24 cellular contexts compared by ENCODE assay signal in the genomic region with DNA sequence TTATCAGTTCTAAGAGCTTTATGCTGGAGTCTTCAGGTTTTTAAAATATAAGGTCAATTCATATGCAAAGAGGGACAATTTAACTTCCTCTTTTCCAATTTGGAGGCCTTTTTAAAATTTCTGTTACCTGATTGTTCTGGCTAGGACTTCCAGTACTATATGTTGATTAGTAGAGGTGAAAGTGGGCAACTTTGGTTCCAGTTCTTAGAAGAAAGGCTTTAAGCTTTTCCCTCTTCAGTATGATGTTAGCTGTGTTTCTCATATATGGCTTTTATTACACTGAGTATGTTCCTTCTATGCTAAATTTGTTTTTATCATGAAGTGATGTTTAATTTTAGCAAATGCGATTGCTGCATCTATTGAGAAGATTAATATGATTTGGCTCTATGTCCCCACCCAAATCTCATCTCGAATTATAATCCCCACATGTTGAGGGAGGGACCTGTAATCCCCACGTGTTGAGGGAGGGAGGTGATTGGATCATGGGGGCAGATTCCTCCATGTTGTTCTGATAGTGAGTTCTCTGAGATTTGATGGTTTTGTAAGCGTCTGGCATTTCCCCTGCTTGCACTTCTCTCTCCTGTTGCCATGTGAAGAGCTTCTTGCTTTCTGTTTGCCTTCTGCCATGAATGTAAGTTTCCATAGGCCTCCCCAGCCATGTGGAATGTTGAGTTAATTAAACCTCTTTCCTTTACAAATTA.
"Had no signal": no experiment of that assay in that cellular context is flagged by ENCODE, and none has a peak within 500 bp of the region (broad histone marks: within the 10 kb centered on the region; RNA-seq: fewer than 3 reads in every experiment).

No MANE protein-coding gene starts in this region.

- DNase-seq: activated B cell treated with CpG ODN at 0.5 μM for 24 hours; activated CD4-positive, alpha-beta memory T cell treated with anti-CD3 and anti-CD28 coated beads for 36 hours; activated CD4-positive, alpha-beta T cell treated with anti-CD3 and anti-CD28 coated beads, Interleukin-2, amount 10 ng/mL, durations not matched to agents 7 days and 5 days; activated CD8-positive, alpha-beta memory T cell treated with anti-CD3 and anti-CD28 coated beads for 24 hours; activated effector memory CD4-positive, alpha-beta T cell treated with anti-CD3 and anti-CD28 coated beads, Interleukin-2, amount 50 U/mL, for 16 hours; activated naive CD4-positive, alpha-beta T cell treated with Interleukin-2 at 50 U/mL for 16 hours; activated naive CD8-positive, alpha-beta T cell treated with anti-CD3 and anti-CD28 coated beads, Interleukin-2, amount 50 U/mL, for 24 hours; activated T-cell treated with anti-CD3 and anti-CD28 coated beads, Interleukin-2, amount 50 U/mL, for 4 hours; amniotic stem cell; body of pancreas; central memory CD4-positive, alpha-beta T cell; MM.1S; NCI-H1105; NCI-H1436; NCI-H1694 treated with DMSO at 0.1 percent for 48 hours; NCI-H2029 treated with DMSO at 0.1 percent for 48 hours; NCI-H510A treated with DMSO at 0.1 percent for 48 hours; NCI-H69; NK-92 treated with Interleukin-12 subunit alpha and Interleukin-12 subunit beta, amount 100 ng/mL, for 24 hours; T-cell; T-helper 2 cell; T1000 had no signal

- H3K36me3 Mint-ChIP-seq: T-cell had no signal

- H3K27me3 Mint-ChIP-seq: activated B cell treated with CpG ODN at 0.5 μM for 24 hours; activated CD4-positive, alpha-beta memory T cell treated with anti-CD3 and anti-CD28 coated beads for 36 hours; activated naive CD8-positive, alpha-beta T cell treated with anti-CD3 and anti-CD28 coated beads, Interleukin-2, amount 50 U/mL, for 24 hours; T-cell had no signal

- H3K27ac Mint-ChIP-seq: activated B cell treated with CpG ODN at 0.5 μM for 24 hours; activated CD4-positive, alpha-beta memory T cell treated with anti-CD3 and anti-CD28 coated beads for 36 hours; activated CD4-positive, alpha-beta T cell treated with anti-CD3 and anti-CD28 coated beads, Interleukin-2, amount 10 ng/mL, durations not matched to agents 7 days and 5 days; activated naive CD4-positive, alpha-beta T cell treated with anti-CD3 and anti-CD28 coated beads, Interleukin-2, amount 50 U/mL, for 72 hours; activated naive CD8-positive, alpha-beta T cell treated with anti-CD3 and anti-CD28 coated beads, Interleukin-2, amount 50 U/mL, for 24 hours; T-cell had no signal

- ATAC-seq: activated naive CD4-positive, alpha-beta T cell treated with anti-CD3 and anti-CD28 coated beads, Interleukin-2, amount 50 U/mL, for 72 hours; activated naive CD8-positive, alpha-beta T cell treated with anti-CD3 and anti-CD28 coated beads, Interleukin-2, amount 50 U/mL, for 24 hours; activated T-cell treated with anti-CD3 and anti-CD28 coated beads, Interleukin-2, amount 50 U/mL, for 4 hours; body of pancreas; Right ventricle myocardium inferior; T-cell had no signal

- H3K4me1 Mint-ChIP-seq: activated B cell treated with CpG ODN at 0.5 μM for 24 hours; activated CD4-positive, alpha-beta T cell treated with anti-CD3 and anti-CD28 coated beads, Interleukin-2, amount 10 ng/mL, durations not matched to agents 7 days and 5 days; activated naive CD8-positive, alpha-beta T cell treated with anti-CD3 and anti-CD28 coated beads, Interleukin-2, amount 50 U/mL, for 24 hours; T-cell had no signal

- H3K4me3 Mint-ChIP-seq: activated B cell treated with CpG ODN at 0.5 μM for 24 hours; activated CD4-positive, alpha-beta memory T cell treated with anti-CD3 and anti-CD28 coated beads for 36 hours; activated CD4-positive, alpha-beta T cell treated with anti-CD3 and anti-CD28 coated beads, Interleukin-2, amount 10 ng/mL, durations not matched to agents 7 days and 5 days; activated naive CD8-positive, alpha-beta T cell treated with anti-CD3 and anti-CD28 coated beads, Interleukin-2, amount 50 U/mL, for 24 hours; activated T-cell treated with anti-CD3 and anti-CD28 coated beads, Interleukin-2, amount 50 U/mL, for 4 hours; T-cell had no signal
